21 cellular contexts compared by ENCODE assay signal in genomic region chr13:40319699-40320586, GRCh38.
DNase-seq lines count a peak whose midpoint lies in the region; ATAC-seq and TF ChIP-seq lines count a peak whose summit lies in the region.
"Had no signal": no experiment of that assay in that cellular context is flagged by ENCODE, and none has a peak within 500 bp of the region (broad histone marks: within the 10 kb centered on the region; RNA-seq: fewer than 3 reads in every experiment).

No MANE protein-coding gene starts in this region.

- no peak for TF ChIP-seq CTCF in mesothelial cell of epicardium (IDR thresholded peaks at IDR 0.05; ENCODE audit: unreplicated experiment)

- intact Hi-C loops in activated CD4-positive, alpha-beta memory T cell treated with anti-CD3 and anti-CD28 coated beads for 36 hours (cut with micrococcal nuclease) = loop anchor here (5.0 to 10.0 kb wide), 7 partner anchors 95 to 455 kb away; partner anchors contain the start of gene MRPS31

- H3K4me3 Mint-ChIP-seq in activated T-helper 17 cell treated with anti-CD3 and anti-CD28 coated beads, Interleukin-2, amount 50 U/mL, for 72 hours = no peak overlapping the region
- H3K4me3 Mint-ChIP-seq in mesothelial cell of epicardium = no peak overlapping the region
- no peak overlapping the region for H3K4me3 Mint-ChIP-seq in activated CD4-positive, alpha-beta memory T cell treated with anti-CD3 and anti-CD28 coated beads for 36 hours
- H3K4me3 Mint-ChIP-seq: CD14-positive monocyte; IgD-negative memory B cell; stimulated activated naive CD8-positive, alpha-beta T cell treated with anti-CD3 and anti-CD28 coated beads, Interleukin-15, Interleukin-2, amounts not matched to agents 100 ng/mL and 50 ng/mL, for 24 hours had no signal

- peak overlapping the region; percentile 41 for H3K27ac Mint-ChIP-seq in activated T-helper 17 cell treated with anti-CD3 and anti-CD28 coated beads, Interleukin-2, amount 50 U/mL, for 72 hours
- H3K27ac Mint-ChIP-seq in mesothelial cell of epicardium = peak overlapping the region; percentile 68
- H3K27ac Mint-ChIP-seq in activated CD4-positive, alpha-beta memory T cell treated with anti-CD3 and anti-CD28 coated beads for 36 hours = no peak overlapping the region
- H3K27ac Mint-ChIP-seq: CD14-positive monocyte; IgD-negative memory B cell; stimulated activated naive CD8-positive, alpha-beta T cell treated with anti-CD3 and anti-CD28 coated beads, Interleukin-15, Interleukin-2, amounts not matched to agents 100 ng/mL and 50 ng/mL, for 24 hours had no signal

- peaks cover 47% of the 10 kb centered on the region for H3K4me1 Mint-ChIP-seq in activated T-helper 17 cell treated with anti-CD3 and anti-CD28 coated beads, Interleukin-2, amount 50 U/mL, for 72 hours
- H3K4me1 Mint-ChIP-seq in mesothelial cell of epicardium = peaks cover 23% of the 10 kb centered on the region
- H3K4me1 Mint-ChIP-seq in activated CD4-positive, alpha-beta memory T cell treated with anti-CD3 and anti-CD28 coated beads for 36 hours (ENCODE audit: low read depth) = peaks cover 45% of the 10 kb centered on the region

- no peaks in the 10 kb centered on the region for H3K27me3 Mint-ChIP-seq in activated T-helper 17 cell treated with anti-CD3 and anti-CD28 coated beads, Interleukin-2, amount 50 U/mL, for 72 hours
- H3K27me3 Mint-ChIP-seq in mesothelial cell of epicardium (ENCODE audit: low read depth) = no peaks in the 10 kb centered on the region
- H3K27me3 Mint-ChIP-seq in activated CD4-positive, alpha-beta memory T cell treated with anti-CD3 and anti-CD28 coated beads for 36 hours = no peaks in the 10 kb centered on the region
- H3K27me3 Mint-ChIP-seq: stimulated activated naive CD8-positive, alpha-beta T cell treated with anti-CD3 and anti-CD28 coated beads, Interleukin-15, Interleukin-2, amounts not matched to agents 100 ng/mL and 50 ng/mL, for 24 hours had no signal

- H3K36me3 Mint-ChIP-seq in activated T-helper 17 cell treated with anti-CD3 and anti-CD28 coated beads, Interleukin-2, amount 50 U/mL, for 72 hours (ENCODE audit: low read depth) = no peaks in the 10 kb centered on the region
- H3K36me3 Mint-ChIP-seq in mesothelial cell of epicardium = peaks cover 14% of the 10 kb centered on the region
- H3K36me3 Mint-ChIP-seq in activated CD4-positive, alpha-beta memory T cell treated with anti-CD3 and anti-CD28 coated beads for 36 hours = peaks cover 7% of the 10 kb centered on the region
- H3K36me3 Mint-ChIP-seq: CD14-positive monocyte, IgD-negative memory B cell had no signal

- peaks cover 16% of the 10 kb centered on the region for H3K9me3 Mint-ChIP-seq in activated T-helper 17 cell treated with anti-CD3 and anti-CD28 coated beads, Interleukin-2, amount 50 U/mL, for 72 hours
- peaks cover 16% of the 10 kb centered on the region for H3K9me3 Mint-ChIP-seq in mesothelial cell of epicardium
- H3K9me3 Mint-ChIP-seq in activated CD4-positive, alpha-beta memory T cell treated with anti-CD3 and anti-CD28 coated beads for 36 hours = peaks cover 13% of the 10 kb centered on the region

- POLR2A ChIA-PET in activated CD4-positive, alpha-beta memory T cell treated with anti-CD3 and anti-CD28 coated beads for 36 hours (lab: Charles Lee) = interaction anchor here (1.2 kb wide), 1 partner anchor 68 kb away, joined by 3 read pairs; no protein-coding TSS in a partner anchor

- CTCF ChIA-PET in activated CD4-positive, alpha-beta memory T cell treated with anti-CD3 and anti-CD28 coated beads for 36 hours (lab: Charles Lee) = no interaction called here

- no peak for DNase-seq in activated CD4-positive, CD25-positive, alpha-beta regulatory T cell (lab: John Stamatoyannopoulos, UW)
- DNase-seq in mesothelial cell of epicardium (ENCODE audit: low spot score in 2 of 2, unreplicated experiment in 2 of 2) (no peak), NOMO-1 (lab: John Stamatoyannopoulos, UW; ENCODE audit: unreplicated experiment in 2 of 2) (no peak)
- no peak for DNase-seq in activated CD4-positive, alpha-beta memory T cell treated with anti-CD3 and anti-CD28 coated beads for 36 hours
- DNase-seq: activated gamma-delta T cell treated with Interleukin-2 at 50 U/mL for 16 hours; cortex of kidney; foreskin melanocyte; NCI-H1048; NCI-H2081 treated with DMSO at 0.1 percent for 48 hours; NCI-H82; retina; RPMI8226; stimulated activated CD4-positive, alpha-beta T cell treated with anti-CD3 and anti-CD28 coated beads, Interleukin-15, amount 100 ng/mL, for 24 hours had no signal

- peak; percentile 46 to 57 for ATAC-seq in activated CD4-positive, CD25-positive, alpha-beta regulatory T cell treated with anti-CD3 and anti-CD28 coated beads, Interleukin-2, amount 50 U/mL, for 24 hours
- peak; percentile 52 for ATAC-seq in HG02938 (IDR thresholded peaks at IDR 0.05; ENCODE audit: unreplicated experiment)
- ATAC-seq in activated T-helper 17 cell treated with anti-CD3 and anti-CD28 coated beads, Interleukin-2, amount 50 U/mL, for 72 hours (replicated peaks) = peak; percentile 41
- no peak for ATAC-seq in HG03342 (IDR thresholded peaks at IDR 0.05; ENCODE audit: unreplicated experiment)
- ATAC-seq: left lobe of liver had no signal
